23 cellular contexts compared by ENCODE assay signal in genomic region chr6:43781572-43781928, GRCh38. TPM values are rescaled to one million over a fixed set of nuclear protein-coding genes. Genes with fewer than 3 reads are reported as not detected.
A peak's percentile ranks its signal among the peaks of the same experiment; 100 is the strongest.
DNase-seq lines count a peak whose midpoint lies in the region; ATAC-seq, FAIRE-seq and TF ChIP-seq lines count a peak whose summit lies in the region.
"Had no signal": no experiment of that assay in that cellular context is flagged by ENCODE, and none has a peak within 500 bp of the region (broad histone marks: within the 10 kb centered on the region; RNA-seq: fewer than 3 reads in every experiment).

No MANE protein-coding gene starts in this region.

- H3K27ac Mint-ChIP-seq in H9 (peak overlapping the region in 2 of 3 experiments; percentile 33 to 88; a peak in 3 of 7 replicates), endothelial cell (ENCODE audit: unreplicated experiment) (no peak overlapping the region)
- H3K27ac Mint-ChIP-seq in activated naive CD8-positive, alpha-beta T cell treated with anti-CD3 and anti-CD28 coated beads for 36 hours, result no peak overlapping the region
- H3K27ac Mint-ChIP-seq: CD4-positive, alpha-beta T cell had no signal

- POLR2A ChIA-PET in K562 (lab: Yijun Ruan, JAX), result interaction anchor here (0.5 to 4.1 kb wide), 5 partner anchors 10 to 204 kb away, joined by 3 to 59 read pairs (median 3); partner anchors contain the start of gene VEGFA

- H2AFZ ChIP-seq in H9 (ENCODE audit: low read length) (no peak overlapping the region), K562 (ENCODE audit: low read depth, low read length) (no peak overlapping the region), mesenchymal stem cell (ENCODE audit: low read depth, low read length) (no peak overlapping the region)

- H3K9me1 ChIP-seq in K562 (ENCODE audit: control insufficient read depth, insufficient read depth, low read length), result peaks cover 29% of the 10 kb centered on the region

- no peak overlapping the region for H2BK20ac ChIP-seq in H9 (ENCODE audit: low read depth, low read length, poor library complexity, severe bottlenecking)

- H4K20me1 ChIP-seq in H9 (ENCODE audit: control insufficient read depth, insufficient read depth, insufficient read length), result no peaks in the 10 kb centered on the region
- peaks cover 92% of the 10 kb centered on the region for H4K20me1 ChIP-seq in K562 (replicated peaks; ENCODE audit: control insufficient read depth, insufficient read depth, low read length)

- H2BK5ac ChIP-seq in H9 (ENCODE audit: insufficient read length, low read length) (no peak overlapping the region), mesenchymal stem cell (ENCODE audit: low read depth, low read length, poor library complexity, severe bottlenecking) (no peak overlapping the region)

- WGBS in H9 (ENCODE audit: extremely low coverage, insufficient read length, low lambda C conversion rate), result no CpG with 5 or more reads among the region's 11 CpGs
- 87% methylated on average over 11 of the region's 11 CpGs for WGBS in K562 (ENCODE audit: insufficient coverage, low coverage, missing lambda C conversion rate)
- 96% methylated on average over 11 of the region's 11 CpGs for WGBS in mesenchymal stem cell
- WGBS in psoas muscle, 3 donors, result 87 to 95% (median 91%) methylated on average over 11 of the region's 11 CpGs

- H3K4me3 Mint-ChIP-seq in H9 (no peak overlapping the region), endothelial cell (ENCODE audit: unreplicated experiment) (no peak overlapping the region)
- H3K4me3 Mint-ChIP-seq in activated naive CD8-positive, alpha-beta T cell treated with anti-CD3 and anti-CD28 coated beads for 36 hours, result no peak overlapping the region
- H3K4me3 Mint-ChIP-seq: CD4-positive, alpha-beta T cell had no signal

- H3K79me1 ChIP-seq in H9 (ENCODE audit: insufficient read depth, low read depth, low read length, poor library complexity, severe bottlenecking) (peaks cover 4% of the 10 kb centered on the region), mesenchymal stem cell (replicated peaks; ENCODE audit: low read length, poor library complexity, severe bottlenecking) (peaks cover 64% of the 10 kb centered on the region)

- H3K36me3 ChIP-seq in K562 (ENCODE audit: control insufficient read depth, insufficient read depth, low read length) (peaks cover 95% of the 10 kb centered on the region), mesenchymal stem cell (ENCODE audit: control insufficient read depth in 1 of 2, insufficient read depth in 2 of 2, low read depth in 1 of 2, low read length in 2 of 2) (peaks cover 86 to 99% of the 10 kb centered on the region in 2 experiments), psoas muscle (ENCODE audit: insufficient read depth in 1 of 2, low read depth in 1 of 2) (peaks cover 13 to 99% of the 10 kb centered on the region in 2 donors)

- no peak for TF ChIP-seq EP300 in K562 (IDR thresholded peaks at IDR 0.05; ENCODE audit: low read length)

- no peaks in the 10 kb centered on the region for H3K79me2 ChIP-seq in H9 (ENCODE audit: insufficient read depth, low read length)
- H3K79me2 ChIP-seq in K562 (ENCODE audit: control insufficient read depth, insufficient read depth, low read length), result peaks cover 50% of the 10 kb centered on the region

- BruUV-seq in K562 (replicated peaks; lab: Mats Ljungman, UMichigan), result no TSS peak

- in situ Hi-C loops in K562 (cut with MboI), result no loop called here

- CTCF ChIA-PET in K562 (lab: Yijun Ruan, JAX; ENCODE audit: low intra/inter-chr PET ratio), result no interaction called here

- ATAC-seq in K562 (no peak), psoas muscle (no peak)
- ATAC-seq: GM12878 had no signal

- no peaks in the 10 kb centered on the region for H3K4me1 Mint-ChIP-seq in H9
- no peaks in the 10 kb centered on the region for H3K4me1 Mint-ChIP-seq in activated naive CD8-positive, alpha-beta T cell treated with anti-CD3 and anti-CD28 coated beads for 36 hours
- H3K4me1 Mint-ChIP-seq in endothelial cell (ENCODE audit: unreplicated experiment), result no peaks in the 10 kb centered on the region

- intact Hi-C loops in K562 (cut with micrococcal nuclease), result no loop called here
- intact Hi-C loops in psoas muscle (cut with DNase I), result no loop called here

- H4K91ac ChIP-seq in H9 (ENCODE audit: insufficient read length, low read depth, low read length) (no peak overlapping the region), mesenchymal stem cell (ENCODE audit: low read length) (peak overlapping the region; percentile 7)

- no peak overlapping the region for H4K8ac ChIP-seq in H9 (replicated peaks; ENCODE audit: insufficient read length, low read depth, low read length)
- no peak overlapping the region for H4K8ac ChIP-seq in mesenchymal stem cell (ENCODE audit: low read length)

- H2BK12ac ChIP-seq in H9 (ENCODE audit: insufficient read length, low read depth, low read length), result no peak overlapping the region
- no peak overlapping the region for H2BK12ac ChIP-seq in mesenchymal stem cell (ENCODE audit: low read length in 2 of 2)

- H3K4me2 ChIP-seq in H9 (ENCODE audit: insufficient read depth, insufficient read length, low read length) (no peak overlapping the region), K562 (ENCODE audit: insufficient read depth, low read length) (no peak overlapping the region), mesenchymal stem cell (ENCODE audit: low read length, poor library complexity, severe bottlenecking) (no peak overlapping the region)
- H3K4me2 ChIP-seq: BLaER1 had no signal

- H3K27me3 ChIP-seq in H9 (ENCODE audit: insufficient read depth, low read length) (no peaks in the 10 kb centered on the region), K562 (ENCODE audit: control insufficient read depth in 2 of 2, insufficient read depth in 2 of 2, low read length in 2 of 2) (no peaks in the 10 kb centered on the region), mesenchymal stem cell (ENCODE audit: control insufficient read depth in 1 of 2, insufficient read depth in 1 of 2, low read length in 2 of 2) (no peaks in the 10 kb centered on the region), psoas muscle (ENCODE audit: insufficient read depth in 3 of 3, low read length in 2 of 3) (no peaks in the 10 kb centered on the region)
- H3K27me3 ChIP-seq: BLaER1 had no signal

- no peak overlapping the region for H2AK5ac ChIP-seq in H9 (ENCODE audit: insufficient read length, low read length)
- no peak overlapping the region for H2AK5ac ChIP-seq in mesenchymal stem cell (ENCODE audit: low read length, severe bottlenecking)

- H3K27ac ChIP-seq in H9 (ENCODE audit: insufficient read length, low read depth, low read length), result no peak overlapping the region
- H3K27ac ChIP-seq in K562 (ENCODE audit: extremely low read depth, low read depth, low read length), result no peak overlapping the region
- no peak overlapping the region for H3K27ac ChIP-seq in mesenchymal stem cell (ENCODE audit: low read length, poor library complexity, severe bottlenecking)
- peak overlapping the region; percentile 99 for H3K27ac ChIP-seq in psoas muscle
- H3K27ac ChIP-seq: BLaER1 had no signal

- H3K9ac ChIP-seq in H9 (ENCODE audit: extremely low read depth, insufficient read length, low read length), result no peak overlapping the region
- peak overlapping the region in 1 of 2 experiments; percentile 46; a peak in 1 of 4 replicates for H3K9ac ChIP-seq in K562 (ENCODE audit: insufficient read depth in 1 of 2, low read depth in 2 of 2, low read length in 2 of 2)
- H3K9ac ChIP-seq in mesenchymal stem cell (ENCODE audit: low read length), result no peak overlapping the region
- H3K9ac ChIP-seq: BLaER1 had no signal

- H3K4me1 ChIP-seq in H9 (ENCODE audit: insufficient read depth, low read length), result no peaks in the 10 kb centered on the region
- peaks cover 0 to 13% of the 10 kb centered on the region in 2 experiments; a peak in 2 of 5 replicates for H3K4me1 ChIP-seq in K562 (replicated peaks in 1 of 2; ENCODE audit: control insufficient read depth in 2 of 2, insufficient read depth in 2 of 2, low read length in 2 of 2)
- peaks cover 24% of the 10 kb centered on the region for H3K4me1 ChIP-seq in mesenchymal stem cell (ENCODE audit: control insufficient read depth, insufficient read depth, low read depth, low read length)
- peaks cover 40% of the 10 kb centered on the region for H3K4me1 ChIP-seq in psoas muscle
- H3K4me1 ChIP-seq: HAP-1 had no signal

- no peak overlapping the region for H3K23ac ChIP-seq in H9 (ENCODE audit: insufficient read length, low read depth, low read length)
- no peak overlapping the region for H3K23ac ChIP-seq in mesenchymal stem cell (ENCODE audit: low read length in 2 of 2)

- DNase-seq in H9 (no peak), K562 (ENCODE audit: extremely low read depth in 1 of 4, low spot score in 3 of 4) (no peak), mesenchymal stem cell (no peak), psoas muscle (no peak), activated gamma-delta T cell treated with Interleukin-2 at 50 U/mL for 16 hours (no peak), endothelial cell (ENCODE audit: low spot score) (no peak)
- no peak for DNase-seq in activated naive CD8-positive, alpha-beta T cell treated with anti-CD3 and anti-CD28 coated beads for 36 hours
- DNase-seq in activated CD8-positive, alpha-beta memory T cell treated with anti-CD3 and anti-CD28 coated beads, Interleukin-2, amount 50 U/mL, for 48 hours, result no peak
- DNase-seq: CD4-positive, alpha-beta T cell; COR-L47; DND-41; IMR-90; NCI-H1105; NCI-H146; NCI-H2029; NCI-H345; NCI-H524; NCI-H774; NK-92 treated with Interleukin-12 subunit alpha and Interleukin-12 subunit beta, amount 100 ng/mL, for 24 hours had no signal

- H3K23me2 ChIP-seq in H9 (ENCODE audit: insufficient read length, low read depth, low read length, poor library complexity, severe bottlenecking), result no peaks in the 10 kb centered on the region

- H3K4ac ChIP-seq in H9 (ENCODE audit: low read depth, low read length), result no peak overlapping the region
- H3K4ac ChIP-seq in mesenchymal stem cell (ENCODE audit: low read depth in 1 of 2, low read length in 2 of 2), result no peak overlapping the region

- H4K5ac ChIP-seq in H9 (ENCODE audit: insufficient read length, low read depth, low read length), result no peak overlapping the region

- no peak for FAIRE-seq in K562 (lab: Jason Lieb, UNC)
- FAIRE-seq: GM12878, HTR-8/SVneo had no signal

- H3K9me3 ChIP-seq in H9 (ENCODE audit: control insufficient read depth, low read depth, low read length) (no peaks in the 10 kb centered on the region), K562 (replicated peaks; ENCODE audit: control insufficient read depth, insufficient read depth, low read depth, low read length) (no peaks in the 10 kb centered on the region), mesenchymal stem cell (ENCODE audit: control insufficient read depth, low read length) (no peaks in the 10 kb centered on the region), psoas muscle (no peaks in the 10 kb centered on the region)
- H3K9me3 ChIP-seq: BLaER1, HAP-1 had no signal

- H3T11ph ChIP-seq in H9 (ENCODE audit: low read length), result no peak overlapping the region

- H3K9me3 Mint-ChIP-seq in H9, result no peaks in the 10 kb centered on the region
- H3K9me3 Mint-ChIP-seq in activated naive CD8-positive, alpha-beta T cell treated with anti-CD3 and anti-CD28 coated beads for 36 hours, result no peaks in the 10 kb centered on the region
- no peaks in the 10 kb centered on the region for H3K9me3 Mint-ChIP-seq in endothelial cell (ENCODE audit: unreplicated experiment)
- H3K9me3 Mint-ChIP-seq: CD4-positive, alpha-beta T cell had no signal

- no peak for TF ChIP-seq RAD21 in K562 (CRISPR knock-in tag; conservative IDR thresholded peaks at IDR 0.05 in 1 of 2, IDR thresholded peaks at IDR 0.05 in 1 of 2)

- H3K36me3 Mint-ChIP-seq in H9 (ENCODE audit: insufficient read depth in 1 of 3, low read depth in 3 of 3), result peaks cover 47 to 93% (median 91%) of the 10 kb centered on the region in 3 experiments
- peaks cover 56% of the 10 kb centered on the region for H3K36me3 Mint-ChIP-seq in activated naive CD8-positive, alpha-beta T cell treated with anti-CD3 and anti-CD28 coated beads for 36 hours
- H3K36me3 Mint-ChIP-seq in endothelial cell (ENCODE audit: low read depth, unreplicated experiment), result peaks cover 8% of the 10 kb centered on the region

- no peak overlapping the region for H3K4me3 ChIP-seq in K562
- H3K4me3 ChIP-seq in mesenchymal stem cell (ENCODE audit: insufficient read depth in 1 of 2, low read depth in 1 of 2, low read length in 2 of 2), result no peak overlapping the region
- no peak overlapping the region for H3K4me3 ChIP-seq in psoas muscle
- H3K4me3 ChIP-seq: BLaER1, GM12878, HAP-1 had no signal

- H2BK15ac ChIP-seq in H9 (ENCODE audit: low read depth, low read length), result no peak overlapping the region
- no peak overlapping the region for H2BK15ac ChIP-seq in mesenchymal stem cell (ENCODE audit: low read depth, poor library complexity, severe bottlenecking)

- TF ChIP-seq POLR2A in K562 (conservative IDR thresholded peaks at IDR 0.05), result no peak

- TF ChIP-seq CTCF in H9 (conservative IDR thresholded peaks at IDR 0.05) (no peak), K562 (IDR thresholded peaks at IDR 0.05 in 2 of 3, conservative IDR thresholded peaks at IDR 0.05 in 1 of 3; ENCODE audit: insufficient read depth in 2 of 3, low read depth in 1 of 3, low read length in 3 of 3) (no peak), psoas muscle (IDR thresholded peaks at IDR 0.05) (no peak), endothelial cell (IDR thresholded peaks at IDR 0.05; ENCODE audit: unreplicated experiment) (no peak)

- no peak overlapping the region for H3K56ac ChIP-seq in H9 (ENCODE audit: insufficient read length, low read depth, low read length)

- H2BK120ac ChIP-seq in H9 (ENCODE audit: low read depth, low read length, poor library complexity, severe bottlenecking) (no peak overlapping the region), mesenchymal stem cell (ENCODE audit: low read depth, low read length) (no peak overlapping the region)

- H3K14ac ChIP-seq in H9 (ENCODE audit: insufficient read depth, low read length) (no peak overlapping the region; the same call in 1 of the 2 replicates), mesenchymal stem cell (ENCODE audit: low read length in 2 of 2) (no peak overlapping the region)

- no peaks in the 10 kb centered on the region for H3K27me3 Mint-ChIP-seq in H9 (ENCODE audit: low read depth)
- H3K27me3 Mint-ChIP-seq in activated naive CD8-positive, alpha-beta T cell treated with anti-CD3 and anti-CD28 coated beads for 36 hours, result no peaks in the 10 kb centered on the region
- H3K27me3 Mint-ChIP-seq in endothelial cell (ENCODE audit: unreplicated experiment), result peaks cover 2% of the 10 kb centered on the region
- H3K27me3 Mint-ChIP-seq: CD4-positive, alpha-beta T cell had no signal

- H3K18ac ChIP-seq in H9 (ENCODE audit: insufficient read length, low read depth, low read length) (no peak overlapping the region), mesenchymal stem cell (ENCODE audit: low read depth in 1 of 2, low read length in 2 of 2) (no peak overlapping the region)

RNA-seq across cellular contexts. Expression of gene VEGFA, which starts 11.5 kb away (rescaled TPM):
- total RNA-seq in H9 (2021) (46.1 and 47.9 TPM in 2 replicates), K562 (2014; rRNA removed) (124 and 144 TPM in 2 replicates), K562 (2014; rRNA removed; fragmentation: Illumina TruSeq; extraction: Trizol) (66.5 and 70.7 TPM in 2 replicates), K562 (2015; rRNA removed; fragmentation: Illumina TruSeq; extraction: Trizol) (25.8 and 27.0 TPM in 2 replicates), K562 (2021) (131 and 159 TPM in 2 replicates), psoas muscle (100 to 1,000 TPM; 132 to 345 (median 208) TPM), endothelial cell (ENCODE audit: unreplicated experiment) (3.5 TPM)
- 511 and 945 TPM in 2 replicates for total RNA-seq in K562 (2011; cell fraction: chromatin; rRNA removed; ENCODE audit: low replicate concordance)
- 536 and 553 TPM in 2 replicates for total RNA-seq in K562 (2011; cell fraction: nucleolus; rRNA removed)
- 559 and 592 TPM in 2 replicates for total RNA-seq in K562 (2011; cell fraction: nucleoplasm; rRNA removed)
- polyA plus RNA-seq in K562 (2011; rRNA removed) (271 and 467 TPM in 2 replicates), K562 (2014; fragmentation: Illumina TruSeq; extraction: Trizol) (134 and 172 TPM in 2 replicates), K562 (2014; fragmentation: Nextera tagmentation; extraction: Ambion mirVana) (10 to 100 TPM; 14.0 to 16.0 TPM), K562 (2014; rRNA removed) (179 and 182 TPM in 2 replicates), psoas muscle (100 to 1,000 TPM in 1 of 3 donors, 10 to 100 TPM in 2; 78.1 to 125 (median 88.3) TPM)
- 222 and 346 TPM in 2 replicates for polyA plus RNA-seq in K562 (2011; cell fraction: cytosol; rRNA removed)
- polyA plus RNA-seq in K562 (2011; cell fraction: nucleus; rRNA removed), result 1,880 and 1,961 TPM in 2 replicates
- polyA plus RNA-seq in K562 (2012), result 112 and 555 TPM in 2 replicates
- 359 and 374 TPM in 2 replicates for polyA minus RNA-seq in K562 (2011; rRNA and poly(A)+ RNA removed)
- polyA minus RNA-seq in K562 (2011; cell fraction: cytosol; rRNA and poly(A)+ RNA removed), result 79.8 and 123 TPM in 2 replicates
- 310 and 397 TPM in 2 replicates for polyA minus RNA-seq in K562 (2011; cell fraction: nucleus; rRNA and poly(A)+ RNA removed)
- polyA plus RNA-seq in mesenchymal stem cell (2013, experiment 1 of 2), result 94.9 TPM
- 89.3 TPM for polyA plus RNA-seq in mesenchymal stem cell (2013, experiment 2 of 2)
- 10 to 100 TPM; 51.9 to 54.7 TPM for total RNA-seq in activated naive CD8-positive, alpha-beta T cell treated with anti-CD3 and anti-CD28 coated beads for 36 hours

Comparison
In these comparisons a context has a peak if more than half of its experiments do, and no peak if none do; other contexts are left out.
1. H3K27ac Mint-ChIP-seq: peak in H9 (2 of 3); none in activated naive CD8-positive, alpha-beta T cell treated with anti-CD3 and anti-CD28 coated beads for 36 hours (single experiment) and endothelial cell (single experiment).